ENCODE assay signal across 8 cellular contexts in genomic region chr7:100220833-100221718, GRCh38. TPM values are rescaled to one million over a fixed set of nuclear protein-coding genes. Genes with fewer than 3 reads are reported as not detected.
DNase-seq lines count a peak whose midpoint lies in the region; ATAC-seq lines count a peak whose summit lies in the region.

No MANE protein-coding gene starts in this region.

- H3K4me3 Mint-ChIP-seq in IgD-negative memory B cell, result peak overlapping the region; percentile 83 to 98 (median 96)

- no peaks in the 10 kb centered on the region for H3K9me3 Mint-ChIP-seq in IgD-negative memory B cell

- H3K36me3 Mint-ChIP-seq in IgD-negative memory B cell, result no peaks in the 10 kb centered on the region

- H3K27me3 Mint-ChIP-seq in IgD-negative memory B cell, result no peaks in the 10 kb centered on the region

- DNase-seq in activated T-helper 9 cell treated with anti-CD3 and anti-CD28 coated beads, Interleukin-2, amount 50 U/mL, for 16 hours (ENCODE audit: low read depth), result peak; percentile 47
- DNase-seq in stimulated activated CD4-positive, alpha-beta T cell treated with anti-CD3 and anti-CD28 coated beads, Interleukin-2, amount 100 ng/mL, for 24 hours, result peak; percentile 79 to 81
- DNase-seq in SHP77 (lab: John Stamatoyannopoulos, UW) (no peak), HT-29 (ENCODE audit: low spot score) (no peak), hepatic stellate cell (ENCODE audit: low spot score) (no peak), GOT3 (lab: John Stamatoyannopoulos, UW) (no peak)

- peak overlapping the region; percentile 93 to 100 (median 99) for H3K27ac Mint-ChIP-seq in IgD-negative memory B cell

- ATAC-seq in GM19438 (IDR thresholded peaks at IDR 0.05; ENCODE audit: low read depth, unreplicated experiment), result peak; percentile 44

- H3K4me1 Mint-ChIP-seq in IgD-negative memory B cell, result peaks cover 15 to 36% (median 24%) of the 10 kb centered on the region in 3 donors

RNA-seq across cellular contexts. Expression of gene PVRIG, which starts 1.3 kb away (rescaled TPM):
- 94.5 TPM for polyA plus RNA-seq in IgD-negative memory B cell
- not detected in 2 replicates for total RNA-seq in HT-29 (2014; rRNA removed; shearing (Covaris generic))

RNA-seq across cellular contexts. Expression of gene STAG3, which starts 43.4 kb away (rescaled TPM):
- polyA plus RNA-seq in IgD-negative memory B cell, result 61.5 TPM
- 0.05 and 0.08 TPM in 2 replicates for total RNA-seq in HT-29 (2014; rRNA removed; shearing (Covaris generic))

RNA-seq across cellular contexts. Expression of gene GPC2, which starts 43.9 kb away (rescaled TPM):
- polyA plus RNA-seq in IgD-negative memory B cell, result 0.23 TPM
- total RNA-seq in HT-29 (2014; rRNA removed; shearing (Covaris generic)), result 1.7 and 4.2 TPM in 2 replicates

RNA-seq across cellular contexts. Expression of gene GAL3ST4, which starts 52.7 kb away (rescaled TPM):
- 0.38 TPM for polyA plus RNA-seq in IgD-negative memory B cell
- not detected in 2 replicates for total RNA-seq in HT-29 (2014; rRNA removed; shearing (Covaris generic))

Comparison
In these comparisons a context has a peak if more than half of its experiments do, and no peak if none do; other contexts are left out.
1. DNase-seq: peak in activated T-helper 9 cell treated with anti-CD3 and anti-CD28 coated beads, Interleukin-2, amount 50 U/mL, for 16 hours (single experiment) and stimulated activated CD4-positive, alpha-beta T cell treated with anti-CD3 and anti-CD28 coated beads, Interleukin-2, amount 100 ng/mL, for 24 hours (2 of 2); none in SHP77 (0 of 2), HT-29 (single experiment), hepatic stellate cell (single experiment) and GOT3 (single experiment).